In genomic region chr20:63321148-63321831, GRCh38 we compare ENCODE assay signal across 13 cellular contexts. TPM values are rescaled to one million over a fixed set of nuclear protein-coding genes. Genes with fewer than 3 reads are reported as not detected.
DNase-seq lines count a peak whose midpoint lies in the region; ATAC-seq, FAIRE-seq and TF ChIP-seq lines count a peak whose summit lies in the region.
"Had no signal": no experiment of that assay in that cellular context is flagged by ENCODE, and none has a peak within 500 bp of the region (broad histone marks: within the 10 kb centered on the region; RNA-seq: fewer than 3 reads in every experiment).

No MANE protein-coding gene starts in this region.

- H3K36me3 ChIP-seq in esophagus muscularis mucosa: no peaks in the 10 kb centered on the region
- H3K36me3 ChIP-seq: brain microvascular endothelial cell had no signal

- no peak for TF ChIP-seq EP300 in A549 (IDR thresholded peaks at IDR 0.05)
- TF ChIP-seq EP300 in esophagus muscularis mucosa (IDR thresholded peaks at IDR 0.05): no peak

- H3K27me3 ChIP-seq in esophagus muscularis mucosa: peaks cover 0 to 74% (median 0%) of the 10 kb centered on the region in 4 donors
- H3K27me3 ChIP-seq: brain microvascular endothelial cell had no signal

- H3K27ac ChIP-seq in A549 (no peak overlapping the region), esophagus muscularis mucosa (replicated peaks in 1 of 4) (no peak overlapping the region)
- H3K27ac ChIP-seq: brain microvascular endothelial cell had no signal

- TF ChIP-seq CTCF in A549 (IDR thresholded peaks at IDR 0.05) (no peak), foreskin fibroblast (IDR thresholded peaks at IDR 0.05; ENCODE audit: low read depth, low read length) (no peak), esophagus muscularis mucosa (IDR thresholded peaks at IDR 0.05) (no peak)

- no peak for DNase-seq in A549 (ENCODE audit: low read depth in 1 of 2, low spot score in 1 of 2)
- peak; percentile 50 for DNase-seq in M059J (ENCODE audit: low read depth)
- DNase-seq in foreskin fibroblast: peak; percentile 37 to 70
- peak; percentile 12 for DNase-seq in middle frontal gyrus (ENCODE audit: extremely low spot score, low spot score)
- no peak for DNase-seq in NCI-H187 (lab: John Stamatoyannopoulos, UW)
- no peak for DNase-seq in activated CD4-positive, alpha-beta T cell treated with anti-CD3 and anti-CD28 coated beads, Interleukin-2, amount 50 U/mL, for 1 hour
- DNase-seq in esophagus muscularis mucosa (ENCODE audit: extremely low spot score): no peak
- no peak for DNase-seq in NCI-H1436 treated with DMSO at 0.1 percent for 48 hours (lab: John Stamatoyannopoulos, UW)
- DNase-seq: activated T-cell treated with anti-CD3 and anti-CD28 coated beads, Interleukin-2, amount 50 U/mL, for 72 hours; brain microvascular endothelial cell; DMS153 had no signal

- intact Hi-C loops in esophagus muscularis mucosa (cut with DNase I): no loop called here

- CTCF ChIA-PET in A549 (lab: Yijun Ruan, JAX): interaction anchor here (1.9 kb wide), 1 partner anchor 11 kb away, joined by 13 read pairs; no protein-coding TSS in a partner anchor

- TF ChIP-seq RAD21 in A549 (conservative IDR thresholded peaks at IDR 0.05 in 1 of 2, IDR thresholded peaks at IDR 0.05 in 1 of 2): no peak

- no peaks in the 10 kb centered on the region for H3K9me3 ChIP-seq in A549
- no peaks in the 10 kb centered on the region for H3K9me3 ChIP-seq in esophagus muscularis mucosa

- ATAC-seq in A549: peak; percentile 15 to 24; a peak in 3 of 6 replicates
- ATAC-seq: activated T-cell treated with anti-CD3 and anti-CD28 coated beads, Interleukin-2, amount 50 U/mL, for 72 hours had no signal

- H3K4me3 ChIP-seq in A549: no peak overlapping the region
- H3K4me3 ChIP-seq in foreskin fibroblast (ENCODE audit: low read depth in 1 of 2, low read length in 2 of 2): no peak overlapping the region
- H3K4me3 ChIP-seq in esophagus muscularis mucosa: no peak overlapping the region
- H3K4me3 ChIP-seq: lung had no signal

- H3K4me2 ChIP-seq in A549: no peak overlapping the region

- no peak for TF ChIP-seq POLR2A in A549 (IDR thresholded peaks at IDR 0.05; ENCODE audit: low read length)
- TF ChIP-seq POLR2A in esophagus muscularis mucosa (IDR thresholded peaks at IDR 0.05; ENCODE audit: low read depth): no peak

- POLR2A ChIA-PET in A549 (lab: Yijun Ruan, JAX): no interaction called here

- H3K4me1 ChIP-seq in A549 (peaks cover 6% of the 10 kb centered on the region; the same call in 2 of the 3 replicates), esophagus muscularis mucosa (peaks cover 0 to 15% (median 8%) of the 10 kb centered on the region in 4 donors)

- no peak for FAIRE-seq in A549 (lab: Jason Lieb, UNC)

- WGBS in A549 (ENCODE audit: missing lambda C conversion rate): 67% methylated on average over 8 of the region's 20 CpGs
- 57% methylated on average over 9 of the region's 20 CpGs for WGBS in esophagus muscularis mucosa

TF ChIP-seq in A549, 52 proteins besides CTCF, POLR2A, EP300 and RAD21:
- TF ChIP-seq ZC3H11A (IDR thresholded peaks at IDR 0.05) (no peak), RCOR1 (IDR thresholded peaks at IDR 0.05; ENCODE audit: low read depth, low read length) (no peak), SREBF2 (IDR thresholded peaks at IDR 0.05) (no peak), KDM5A (IDR thresholded peaks at IDR 0.05) (no peak), REST (IDR thresholded peaks at IDR 0.05) (no peak), NPAS2 (CRISPR knock-in tag; IDR thresholded peaks at IDR 0.05; ENCODE audit: borderline replicate concordance) (no peak), NR3C1 (IDR thresholded peaks at IDR 0.05) (no peak)

RNA-seq across cellular contexts. Expression of gene COL20A1, which starts 28.3 kb away (rescaled TPM):
- polyA plus RNA-seq in A549 (2011; rRNA removed): 0.21 and 0.29 TPM in 2 replicates
- 0.16 and 0.17 TPM in 2 replicates for polyA plus RNA-seq in A549 (2012; cell fraction: cytosol; rRNA removed)
- 3.0 and 4.2 TPM in 2 replicates for polyA plus RNA-seq in A549 (2012; cell fraction: nucleus; rRNA removed)
- 0.91 to 0.93 TPM (median 0.92 TPM) in 3 replicates for polyA plus RNA-seq in A549 (2017; fragmentation: RNase III; extraction: RNeasy Plus Mini Kit Qiagen cat#74134 plus additional on column Dnase treatment)
- 0.25 and 0.49 TPM in 2 replicates for polyA minus RNA-seq in A549 (2011; rRNA and poly(A)+ RNA removed)
- total RNA-seq in M059J (2014; rRNA removed; shearing (Covaris generic)): not detected in 2 replicates
- under 1 TPM in 1 of 4 donors, not detected in 3; 0.32 TPM for total RNA-seq in esophagus muscularis mucosa
- total RNA-seq: osteoblast had no signal

RNA-seq across cellular contexts. Expression of gene CHRNA4, which starts 39.9 kb away (rescaled TPM):
- polyA plus RNA-seq in A549 (2011; rRNA removed): 0.03 and 0.09 TPM in 2 replicates
- 0.05 TPM in 2 replicates for polyA plus RNA-seq in A549 (2012; cell fraction: cytosol; rRNA removed)
- 0.15 and 0.20 TPM in 2 replicates for polyA plus RNA-seq in A549 (2012; cell fraction: nucleus; rRNA removed)
- polyA plus RNA-seq in A549 (2017; fragmentation: RNase III; extraction: RNeasy Plus Mini Kit Qiagen cat#74134 plus additional on column Dnase treatment): 0.08 to 0.23 TPM (median 0.21 TPM) in 3 replicates
- polyA minus RNA-seq in A549 (2011; rRNA and poly(A)+ RNA removed): 0.24 TPM in 1 of 2 replicates, not detected in the other
- total RNA-seq in M059J (2014; rRNA removed; shearing (Covaris generic)): not detected in 2 replicates
- total RNA-seq in esophagus muscularis mucosa: not detected
- total RNA-seq: activated T-cell treated with anti-CD3 and anti-CD28 coated beads, Interleukin-2, amount 50 U/mL, for 72 hours; osteoblast had no signal

RNA-seq across cellular contexts. Expression of gene ARFGAP1, which starts 48.7 kb away (rescaled TPM):
- polyA plus RNA-seq in A549 (2011; rRNA removed): 41.0 and 43.5 TPM in 2 replicates
- 63.2 and 87.0 TPM in 2 replicates for polyA plus RNA-seq in A549 (2012; cell fraction: cytosol; rRNA removed)
- polyA plus RNA-seq in A549 (2012; cell fraction: nucleus; rRNA removed): 528 and 670 TPM in 2 replicates
- polyA plus RNA-seq in A549 (2017; fragmentation: RNase III; extraction: RNeasy Plus Mini Kit Qiagen cat#74134 plus additional on column Dnase treatment): 89.4 to 106 TPM (median 102 TPM) in 3 replicates
- 36.9 and 58.2 TPM in 2 replicates for polyA minus RNA-seq in A549 (2011; rRNA and poly(A)+ RNA removed)
- total RNA-seq in M059J (2014; rRNA removed; shearing (Covaris generic)): 35.3 and 78.1 TPM in 2 replicates
- total RNA-seq in esophagus muscularis mucosa: 10 to 100 TPM; 35.8 to 50.9 (median 39.5) TPM

Comparison
In these comparisons a context has a peak if more than half of its experiments do, and no peak if none do; other contexts are left out.
1. DNase-seq: peak in M059J (single experiment), foreskin fibroblast (2 of 2) and middle frontal gyrus (single experiment); none in A549 (0 of 2), NCI-H187 (0 of 2), activated CD4-positive, alpha-beta T cell treated with anti-CD3 and anti-CD28 coated beads, Interleukin-2, amount 50 U/mL, for 1 hour (single experiment), esophagus muscularis mucosa (single experiment) and NCI-H1436 treated with DMSO at 0.1 percent for 48 hours (single experiment).